In the genomic region with DNA sequence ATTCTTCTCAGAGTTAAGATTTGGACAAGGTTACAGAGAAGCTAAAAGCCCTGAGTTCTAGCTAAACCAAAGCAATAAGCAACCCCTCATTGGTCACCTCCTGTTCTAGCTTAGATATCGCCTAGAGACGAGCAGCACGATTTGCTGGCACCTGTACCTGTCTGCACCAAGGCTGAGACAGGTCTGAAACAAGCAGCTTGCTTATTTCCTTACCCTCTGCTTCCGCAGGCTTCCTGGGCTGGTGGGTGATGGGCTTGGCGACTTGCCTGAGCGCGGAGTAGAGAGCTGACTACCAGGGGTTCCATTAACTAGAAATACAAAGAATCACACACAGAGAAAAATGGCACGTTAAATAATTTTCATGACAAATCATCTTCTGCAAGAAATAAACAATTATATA, we compare ENCODE assay signal across 17 cellular contexts.
"Had no signal": no experiment of that assay in that cellular context is flagged by ENCODE, and none has a peak within 500 bp of the region (broad histone marks: within the 10 kb centered on the region; RNA-seq: fewer than 3 reads in every experiment).

No MANE protein-coding gene starts in this region.

- ATAC-seq: activated naive CD8-positive, alpha-beta T cell treated with anti-CD3 and anti-CD28 coated beads, Interleukin-2, amount 50 U/mL, for 24 hours; foreskin keratinocyte; mucosa of descending colon; naive thymus-derived CD4-positive, alpha-beta T cell had no signal

- H3K36me3 ChIP-seq: ascending aorta, neutrophil, stomach had no signal

- H3K9ac ChIP-seq: parathyroid adenoma had no signal

- H3K4me3 ChIP-seq: ascending aorta, mucosa of descending colon, stomach had no signal

- H3K27ac Mint-ChIP-seq: activated naive CD8-positive, alpha-beta T cell treated with anti-CD3 and anti-CD28 coated beads, Interleukin-2, amount 50 U/mL, for 24 hours; naive thymus-derived CD4-positive, alpha-beta T cell had no signal

- H3K4me3 Mint-ChIP-seq: activated naive CD8-positive, alpha-beta T cell treated with anti-CD3 and anti-CD28 coated beads, Interleukin-2, amount 50 U/mL, for 24 hours; naive thymus-derived CD4-positive, alpha-beta T cell had no signal

- FAIRE-seq: colon, endothelial cell of umbilical vein had no signal

- H3K36me3 Mint-ChIP-seq: naive thymus-derived CD4-positive, alpha-beta T cell had no signal

- H3K4me1 Mint-ChIP-seq: activated naive CD8-positive, alpha-beta T cell treated with anti-CD3 and anti-CD28 coated beads, Interleukin-2, amount 50 U/mL, for 24 hours; naive thymus-derived CD4-positive, alpha-beta T cell had no signal

- H3K4me1 ChIP-seq: foreskin keratinocyte, parathyroid adenoma had no signal

- H3K79me2 ChIP-seq: parathyroid adenoma had no signal

- H3K27me3 ChIP-seq: ascending aorta, foreskin keratinocyte, stomach had no signal

- H2AFZ ChIP-seq: parathyroid adenoma had no signal

- H3K9me3 Mint-ChIP-seq: activated naive CD8-positive, alpha-beta T cell treated with anti-CD3 and anti-CD28 coated beads, Interleukin-2, amount 50 U/mL, for 24 hours had no signal

- H3K9me3 ChIP-seq: ascending aorta, mucosa of descending colon, neutrophil, stomach had no signal

- DNase-seq: activated CD4-positive, alpha-beta T cell treated with anti-CD3 and anti-CD28 coated beads, Interleukin-2, amount 50 U/mL, for 1 hour; activated CD4-positive, CD25-positive, alpha-beta regulatory T cell; activated CD8-positive, alpha-beta memory T cell treated with anti-CD3 and anti-CD28 coated beads for 24 hours; activated naive CD4-positive, alpha-beta T cell treated with Interleukin-2 at 50 U/mL for 16 hours; activated naive CD8-positive, alpha-beta T cell treated with anti-CD3 and anti-CD28 coated beads, Interleukin-2, amount 50 U/mL, for 24 hours; foreskin keratinocyte; islet precursor cell; mucosa of descending colon; naive thymus-derived CD4-positive, alpha-beta T cell; stimulated activated CD4-positive, alpha-beta T cell treated with anti-CD3 and anti-CD28 coated beads, Interleukin-1b, Interleukin-23, amount 100 ng/mL, for 48 hours; stomach; T-helper 2 cell had no signal

- H3K27ac ChIP-seq: ascending aorta, foreskin keratinocyte, neutrophil, parathyroid adenoma had no signal
